In the genomic region with DNA sequence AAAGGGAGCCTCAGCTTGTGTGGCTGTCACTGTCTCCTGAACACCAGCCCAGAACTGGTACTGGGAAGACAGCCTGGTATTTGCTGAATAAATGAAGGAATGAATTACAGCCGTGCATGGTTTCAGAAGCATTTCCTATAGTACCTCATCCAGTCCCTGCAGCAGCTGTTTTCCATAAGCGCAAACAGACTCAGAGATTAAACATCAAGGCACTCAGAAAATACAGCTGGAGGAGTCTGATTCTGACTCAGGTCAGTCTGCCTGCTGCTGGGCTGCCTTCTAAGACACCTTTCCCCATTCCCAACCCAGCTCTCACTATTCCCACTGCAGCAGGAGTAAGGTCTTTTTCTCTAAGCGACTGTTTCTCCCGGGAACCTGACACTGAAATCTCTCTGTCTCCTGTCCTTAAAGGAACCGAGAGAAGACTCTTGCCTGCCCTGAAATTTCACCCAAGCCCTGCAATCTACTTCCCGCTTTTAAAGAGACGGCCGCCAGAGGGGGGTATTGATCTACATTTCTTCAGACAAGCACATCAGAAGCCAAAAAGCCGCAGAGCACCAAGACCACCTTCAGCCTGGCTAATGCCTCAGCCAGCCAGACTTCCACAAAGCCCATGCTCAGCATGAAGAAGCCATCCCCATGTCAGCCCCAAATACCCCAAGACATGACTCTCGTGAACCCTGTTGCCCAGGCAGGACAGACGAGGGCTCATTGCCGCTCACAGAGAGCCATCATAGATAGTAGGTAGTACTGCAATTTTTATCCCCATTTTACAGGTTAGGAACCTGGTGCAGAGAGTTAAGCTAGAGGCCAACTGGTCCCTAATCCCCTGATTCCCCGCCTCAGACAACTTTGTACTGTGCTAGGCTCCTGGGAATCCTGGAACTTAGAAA, we compare ENCODE assay signal across 8 cellular contexts. TPM values are rescaled to one million over a fixed set of nuclear protein-coding genes. Genes with fewer than 3 reads are reported as not detected.
DNase-seq lines count a peak whose midpoint lies in the region; ATAC-seq and TF ChIP-seq lines count a peak whose summit lies in the region.

No MANE protein-coding gene starts in this region.

- H3K27me3 ChIP-seq in A673 (replicated peaks; ENCODE audit: insufficient read depth, low read depth, low read length, poor library complexity) (no peaks in the 10 kb centered on the region), MG63 (no peaks in the 10 kb centered on the region), cardiac muscle cell (no peaks in the 10 kb centered on the region), prostate gland (replicated peaks; ENCODE audit: insufficient read depth) (no peaks in the 10 kb centered on the region), vagina (no peaks in the 10 kb centered on the region)

- H3K9me3 ChIP-seq in A673 (ENCODE audit: low read depth, low read length, poor library complexity, severe bottlenecking): no peaks in the 10 kb centered on the region
- no peaks in the 10 kb centered on the region; the same call in 1 of the 2 replicates for H3K9me3 ChIP-seq in MG63
- no peaks in the 10 kb centered on the region for H3K9me3 ChIP-seq in cardiac muscle cell (ENCODE audit: low read depth)
- no peaks in the 10 kb centered on the region for H3K9me3 ChIP-seq in prostate gland
- H3K9me3 ChIP-seq in vagina: no peaks in the 10 kb centered on the region

- TF ChIP-seq POLR2A in prostate gland (IDR thresholded peaks at IDR 0.05): no peak
- no peak for TF ChIP-seq POLR2A in vagina (IDR thresholded peaks at IDR 0.05)

- no peak overlapping the region for H3K27ac ChIP-seq in A673 (ENCODE audit: low read depth, low read length, poor library complexity, severe bottlenecking)
- no peak overlapping the region for H3K27ac ChIP-seq in cardiac muscle cell
- no peak overlapping the region for H3K27ac ChIP-seq in prostate gland
- no peak overlapping the region for H3K27ac ChIP-seq in vagina

- DNase-seq in A673 (ENCODE audit: low spot score): peak; percentile 86
- DNase-seq in MG63: peak; percentile 69
- DNase-seq in SKM-1 (lab: John Stamatoyannopoulos, UW; ENCODE audit: unreplicated experiment): peak; percentile 79
- peak; percentile 63 for DNase-seq in activated naive CD8-positive, alpha-beta T cell treated with anti-CD3 and anti-CD28 coated beads, Interleukin-2, amount 10 ng/mL, durations not matched to agents 7 days and 5 days
- DNase-seq in cardiac muscle cell (ENCODE audit: low read depth in 1 of 2, low spot score in 1 of 2): peak; percentile 89 to 92
- peak; percentile 77 for DNase-seq in prostate gland (ENCODE audit: low spot score)
- DNase-seq in vagina (ENCODE audit: extremely low spot score in 2 of 2): no peak

- TF ChIP-seq CTCF in A673 (conservative IDR thresholded peaks at IDR 0.05; ENCODE audit: low read depth, low read length) (peak; percentile 71), cardiac muscle cell (IDR thresholded peaks at IDR 0.05; ENCODE audit: low read depth, low read length) (peak; percentile 78), prostate gland (IDR thresholded peaks at IDR 0.05) (peak; percentile 25 to 72 (median 64)), vagina (IDR thresholded peaks at IDR 0.05) (peak; percentile 22 to 65 (median 44))

- WGBS in prostate gland: 33% methylated on average over 13 of the region's 13 CpGs

- H3K9me3 Mint-ChIP-seq in activated naive CD8-positive, alpha-beta T cell treated with anti-CD3 and anti-CD28 coated beads, Interleukin-2, amount 10 ng/mL, durations not matched to agents 7 days and 5 days: no peaks in the 10 kb centered on the region

- H3K27ac Mint-ChIP-seq in activated naive CD8-positive, alpha-beta T cell treated with anti-CD3 and anti-CD28 coated beads, Interleukin-2, amount 10 ng/mL, durations not matched to agents 7 days and 5 days: no peak overlapping the region

- peaks cover 11% of the 10 kb centered on the region for H3K27me3 Mint-ChIP-seq in activated naive CD8-positive, alpha-beta T cell treated with anti-CD3 and anti-CD28 coated beads, Interleukin-2, amount 10 ng/mL, durations not matched to agents 7 days and 5 days

- no peak overlapping the region for H3K4me3 Mint-ChIP-seq in activated naive CD8-positive, alpha-beta T cell treated with anti-CD3 and anti-CD28 coated beads, Interleukin-2, amount 10 ng/mL, durations not matched to agents 7 days and 5 days

- H3K4me1 ChIP-seq in A673 (ENCODE audit: insufficient read depth, low read length, poor library complexity, severe bottlenecking): no peaks in the 10 kb centered on the region
- H3K4me1 ChIP-seq in cardiac muscle cell (ENCODE audit: low read depth): no peaks in the 10 kb centered on the region
- no peaks in the 10 kb centered on the region for H3K4me1 ChIP-seq in prostate gland (replicated peaks)
- H3K4me1 ChIP-seq in vagina: no peaks in the 10 kb centered on the region

- no peaks in the 10 kb centered on the region for H3K36me3 ChIP-seq in A673 (ENCODE audit: insufficient read depth, low read length, poor library complexity, severe bottlenecking)
- no peaks in the 10 kb centered on the region for H3K36me3 ChIP-seq in MG63
- no peaks in the 10 kb centered on the region for H3K36me3 ChIP-seq in cardiac muscle cell
- no peaks in the 10 kb centered on the region for H3K36me3 ChIP-seq in prostate gland
- no peaks in the 10 kb centered on the region for H3K36me3 ChIP-seq in vagina

- H3K36me3 Mint-ChIP-seq in activated naive CD8-positive, alpha-beta T cell treated with anti-CD3 and anti-CD28 coated beads, Interleukin-2, amount 10 ng/mL, durations not matched to agents 7 days and 5 days: no peaks in the 10 kb centered on the region

- CTCF ChIA-PET in A673 (lab: Charles Lee): interaction anchor here (0.9 to 1.2 kb wide), 2 partner anchors 116 to 399 kb away, joined by 5 to 21 read pairs; no protein-coding TSS in a partner anchor

- ATAC-seq in GM18511 (IDR thresholded peaks at IDR 0.05; ENCODE audit: unreplicated experiment): peak; percentile 69
- peak; percentile 65 for ATAC-seq in activated naive CD8-positive, alpha-beta T cell treated with anti-CD3 and anti-CD28 coated beads, Interleukin-2, amount 10 ng/mL, durations not matched to agents 7 days and 5 days (ENCODE audit: low read depth)

- no TSS peak for BruUV-seq in A673 (replicated peaks; lab: Mats Ljungman, UMichigan)

- POLR2A ChIA-PET in A673 (lab: Charles Lee; ENCODE audit: low non-redundant PET): no interaction called here
- POLR2A ChIA-PET in activated naive CD8-positive, alpha-beta T cell treated with anti-CD3 and anti-CD28 coated beads, Interleukin-2, amount 10 ng/mL, durations not matched to agents 7 days and 5 days (lab: Charles Lee): no interaction called here

- H3K4me1 Mint-ChIP-seq in activated naive CD8-positive, alpha-beta T cell treated with anti-CD3 and anti-CD28 coated beads, Interleukin-2, amount 10 ng/mL, durations not matched to agents 7 days and 5 days: peaks cover 4% of the 10 kb centered on the region

- intact Hi-C loops in A673 (cut with micrococcal nuclease; ENCODE audit: unreplicated experiment): loop anchor here (1.0 to 5.0 kb wide), 5 partner anchors 84 to 532 kb away; no protein-coding TSS in a partner anchor
- intact Hi-C loops in prostate gland (cut with DNase I): loop anchor here (5.0 to 10.0 kb wide), 2 partner anchors 82 to 325 kb away; no protein-coding TSS in a partner anchor
- intact Hi-C loops in vagina (cut with DNase I): loop anchor here (10.0 kb wide), 1 partner anchor 325 kb away; no protein-coding TSS in a partner anchor

- no peak overlapping the region for H3K4me3 ChIP-seq in A673 (ENCODE audit: low read depth, low read length, poor library complexity, severe bottlenecking)
- no peak overlapping the region for H3K4me3 ChIP-seq in MG63
- H3K4me3 ChIP-seq in cardiac muscle cell: no peak overlapping the region
- H3K4me3 ChIP-seq in prostate gland: no peak overlapping the region
- no peak overlapping the region for H3K4me3 ChIP-seq in vagina

RNA-seq across cellular contexts. Expression of gene FOXI1, which starts 5.4 kb away (rescaled TPM):
- total RNA-seq in A673 (2021): not detected in 2 replicates
- total RNA-seq in MG63 (2014; rRNA removed; shearing (Covaris generic); ENCODE audit: low replicate concordance): 0.59 TPM in 1 of 2 replicates, not detected in the other
- total RNA-seq in activated naive CD8-positive, alpha-beta T cell treated with anti-CD3 and anti-CD28 coated beads, Interleukin-2, amount 10 ng/mL, durations not matched to agents 7 days and 5 days: not detected
- not detected in 2 replicates for total RNA-seq in cardiac muscle cell
- not detected in 2 replicates for polyA plus RNA-seq in cardiac muscle cell
- total RNA-seq in prostate gland: 1 to 10 TPM in 1 of 2 donors, not detected in 1; 1.2 TPM
- not detected for total RNA-seq in vagina

Comparison
In these comparisons a context has a peak if more than half of its experiments do, and no peak if none do; other contexts are left out.
1. DNase-seq: peak in A673 (single experiment), MG63 (single experiment), SKM-1 (single experiment), activated naive CD8-positive, alpha-beta T cell treated with anti-CD3 and anti-CD28 coated beads, Interleukin-2, amount 10 ng/mL, durations not matched to agents 7 days and 5 days (single experiment), cardiac muscle cell (2 of 2) and prostate gland (single experiment); none in vagina (0 of 2).
2. Peak in every context shown above with its lines, with median percentiles within 50 percentile points of each other: CTCF ChIP-seq.